13 cellular contexts compared by ENCODE assay signal in genomic region chr3:47882338-47882737, GRCh38.
"Had no signal": no experiment of that assay in that cellular context is flagged by ENCODE, and none has a peak within 500 bp of the region (broad histone marks: within the 10 kb centered on the region; RNA-seq: fewer than 3 reads in every experiment).

No MANE protein-coding gene starts in this region.

- H3K4me3 ChIP-seq: prostate gland, right lobe of liver, suprapubic skin, upper lobe of right lung had no signal

- DNase-seq: activated CD4-positive, alpha-beta T cell treated with anti-CD3 and anti-CD28 coated beads, Interleukin-2, amount 10 ng/mL, durations not matched to agents 24 days and 14 days; activated naive CD4-positive, alpha-beta T cell treated with anti-CD3 and anti-CD28 coated beads, Interleukin-2, amount 10 ng/mL, durations not matched to agents 7 days and 5 days; hypothalamus; kidney glomerular epithelial cell; right lobe of liver; stimulated activated naive CD8-positive, alpha-beta T cell treated with anti-CD3 and anti-CD28 coated beads, Interleukin-15, Interleukin-2, amounts not matched to agents 100 U/mL and 50 U/mL, for 24 hours; upper lobe of right lung had no signal

- H3K4me3 Mint-ChIP-seq: activated CD4-positive, alpha-beta T cell treated with anti-CD3 and anti-CD28 coated beads, Interleukin-2, amount 10 ng/mL, durations not matched to agents 24 days and 14 days; activated naive CD4-positive, alpha-beta T cell treated with anti-CD3 and anti-CD28 coated beads, Interleukin-2, amount 10 ng/mL, durations not matched to agents 7 days and 5 days; dendritic cell treated with granulocyte-macrophage colony-stimulating factor and Interleukin-4, amounts not matched to agents 40 ng/mL and 50 ng/mL, for 4 days; WTC11 had no signal

- H3K4me1 ChIP-seq: prostate gland, right lobe of liver, upper lobe of right lung had no signal

- ATAC-seq: right lobe of liver; stimulated activated naive CD8-positive, alpha-beta T cell treated with anti-CD3 and anti-CD28 coated beads, Interleukin-15, Interleukin-2, amounts not matched to agents 100 U/mL and 50 U/mL, for 24 hours; upper lobe of right lung; WTC11 had no signal

- H3K27me3 Mint-ChIP-seq: activated CD4-positive, alpha-beta T cell treated with anti-CD3 and anti-CD28 coated beads, Interleukin-2, amount 10 ng/mL, durations not matched to agents 24 days and 14 days; activated naive CD4-positive, alpha-beta T cell treated with anti-CD3 and anti-CD28 coated beads, Interleukin-2, amount 10 ng/mL, durations not matched to agents 7 days and 5 days; dendritic cell treated with granulocyte-macrophage colony-stimulating factor and Interleukin-4, amounts not matched to agents 40 ng/mL and 50 ng/mL, for 4 days had no signal

- H3K27ac Mint-ChIP-seq: activated CD4-positive, alpha-beta T cell treated with anti-CD3 and anti-CD28 coated beads, Interleukin-2, amount 10 ng/mL, durations not matched to agents 24 days and 14 days; activated naive CD4-positive, alpha-beta T cell treated with anti-CD3 and anti-CD28 coated beads, Interleukin-2, amount 10 ng/mL, durations not matched to agents 7 days and 5 days; activated T-helper 2 cell treated with anti-CD3 and anti-CD28 coated beads, Interferon-gamma antibody, Interleukin-2, Interleukin-4, amounts not matched to agents 10 μg/mL and 5 μg/mL and 100 μg/mL, durations not matched to agents 14 hours and 24 hours and 36 hours; dendritic cell treated with granulocyte-macrophage colony-stimulating factor and Interleukin-4, amounts not matched to agents 40 ng/mL and 50 ng/mL, for 4 days; WTC11 had no signal

- H3K9me3 Mint-ChIP-seq: activated CD4-positive, alpha-beta T cell treated with anti-CD3 and anti-CD28 coated beads, Interleukin-2, amount 10 ng/mL, durations not matched to agents 24 days and 14 days; activated naive CD4-positive, alpha-beta T cell treated with anti-CD3 and anti-CD28 coated beads, Interleukin-2, amount 10 ng/mL, durations not matched to agents 7 days and 5 days; activated T-helper 2 cell treated with anti-CD3 and anti-CD28 coated beads, Interferon-gamma antibody, Interleukin-2, Interleukin-4, amounts not matched to agents 10 μg/mL and 5 μg/mL and 100 μg/mL, durations not matched to agents 14 hours and 24 hours and 36 hours; dendritic cell treated with granulocyte-macrophage colony-stimulating factor and Interleukin-4, amounts not matched to agents 40 ng/mL and 50 ng/mL, for 4 days had no signal

- H3K36me3 ChIP-seq: neutrophil, prostate gland had no signal

- H3K4me1 Mint-ChIP-seq: WTC11 had no signal

- H3K27ac ChIP-seq: neutrophil, prostate gland, right lobe of liver, suprapubic skin, upper lobe of right lung had no signal

- H3K27me3 ChIP-seq: neutrophil, right lobe of liver, suprapubic skin, upper lobe of right lung had no signal

- H3K9me3 ChIP-seq: neutrophil, prostate gland, right lobe of liver, suprapubic skin, upper lobe of right lung had no signal
